Comparison of ENCODE assay signal across 16 cellular contexts in the genomic region with DNA sequence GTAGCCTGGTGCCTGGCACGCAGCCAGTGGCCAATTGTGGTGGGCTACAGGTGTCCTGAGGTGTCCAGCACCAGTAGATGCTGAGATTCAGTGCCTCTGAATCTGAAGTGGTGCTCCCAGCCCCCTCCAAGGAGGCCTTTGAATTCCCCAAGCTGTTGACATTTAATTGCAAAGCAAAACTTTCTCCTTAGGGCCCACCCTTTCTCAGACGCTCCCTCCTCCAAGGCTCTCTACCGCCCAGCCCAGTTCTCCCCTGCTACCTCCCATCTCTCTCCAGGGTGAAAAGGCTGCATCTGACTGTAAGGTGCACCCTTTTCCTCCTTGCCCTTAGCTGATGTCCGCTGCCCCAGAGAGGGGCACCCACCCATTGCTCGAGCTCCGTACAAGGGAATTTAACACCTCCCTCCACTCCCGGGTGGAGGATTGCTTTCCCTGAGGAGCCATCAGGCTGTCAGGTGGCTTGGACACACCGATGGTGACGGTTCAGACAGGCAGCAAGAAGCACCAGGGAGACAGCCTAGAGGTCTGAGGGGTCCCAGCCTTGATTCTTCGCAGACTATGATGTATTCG. TPM values are rescaled to one million over a fixed set of nuclear protein-coding genes. Genes with fewer than 3 reads are reported as not detected.
DNase-seq lines count a peak whose midpoint lies in the region; ATAC-seq and TF ChIP-seq lines count a peak whose summit lies in the region.
"Had no signal": no experiment of that assay in that cellular context is flagged by ENCODE, and none has a peak within 500 bp of the region (broad histone marks: within the 10 kb centered on the region; RNA-seq: fewer than 3 reads in every experiment).

No MANE protein-coding gene starts in this region.

- no peak for TF ChIP-seq CTCF in osteoblast (IDR thresholded peaks at IDR 0.05; ENCODE audit: extremely low read depth, low read depth, low read length)

- H3K4me2 ChIP-seq in osteoblast (ENCODE audit: insufficient read depth, low read length) = no peak overlapping the region

- no peaks in the 10 kb centered on the region for H4K20me1 ChIP-seq in osteoblast (ENCODE audit: insufficient read depth, low read length)

- DNase-seq in activated CD4-positive, alpha-beta T cell treated with anti-CD3 and anti-CD28 coated beads, Interleukin-2, amount 10 ng/mL, durations not matched to agents 24 days and 14 days = no peak
- DNase-seq in activated CD4-positive, alpha-beta T cell treated with anti-CD3 and anti-CD28 coated beads, Interleukin-2, amount 10 ng/mL, durations not matched to agents 7 days and 5 days = no peak
- DNase-seq in osteoblast (ENCODE audit: insufficient read length, low spot score, missing footprints) (peak; percentile 82), NCI-H2081 (lab: John Stamatoyannopoulos, UW) (no peak)
- DNase-seq in NK-92 treated with Interleukin-12 subunit alpha and Interleukin-12 subunit beta, amount 100 ng/mL, for 24 hours (lab: John Stamatoyannopoulos, UW) = no peak
- DNase-seq: activated CD4-positive, alpha-beta T cell treated with anti-CD3 and anti-CD28 coated beads, Interleukin-2, amount 50 U/mL, for 48 hours; DMS79; IMR-90; NCI-H1694 treated with DMSO at 0.1 percent for 48 hours; NCI-H446 treated with DMSO at 0.1 percent for 48 hours; stimulated activated naive CD4-positive, alpha-beta T cell; tibial artery had no signal

- TF ChIP-seq EP300 in Ishikawa (IDR thresholded peaks at IDR 0.05; ENCODE audit: borderline replicate concordance) = no peak

- no peak for ATAC-seq in HG02840 (IDR thresholded peaks at IDR 0.05; ENCODE audit: low FRiP score, unreplicated experiment)

- no peaks in the 10 kb centered on the region for H3K9me3 Mint-ChIP-seq in activated CD4-positive, alpha-beta T cell treated with anti-CD3 and anti-CD28 coated beads, Interleukin-2, amount 10 ng/mL, durations not matched to agents 24 days and 14 days
- H3K9me3 Mint-ChIP-seq in activated CD4-positive, alpha-beta T cell treated with anti-CD3 and anti-CD28 coated beads, Interleukin-2, amount 10 ng/mL, durations not matched to agents 7 days and 5 days = no peaks in the 10 kb centered on the region

- POLR2A ChIA-PET in activated CD4-positive, alpha-beta T cell treated with anti-CD3 and anti-CD28 coated beads, Interleukin-2, amount 10 ng/mL, durations not matched to agents 7 days and 5 days (lab: Charles Lee) = no interaction called here

- H3K27me3 Mint-ChIP-seq in activated CD4-positive, alpha-beta T cell treated with anti-CD3 and anti-CD28 coated beads, Interleukin-2, amount 10 ng/mL, durations not matched to agents 24 days and 14 days = peaks cover 72% of the 10 kb centered on the region
- H3K27me3 Mint-ChIP-seq in activated CD4-positive, alpha-beta T cell treated with anti-CD3 and anti-CD28 coated beads, Interleukin-2, amount 10 ng/mL, durations not matched to agents 7 days and 5 days = peaks cover 73% of the 10 kb centered on the region

- H3K36me3 Mint-ChIP-seq in activated CD4-positive, alpha-beta T cell treated with anti-CD3 and anti-CD28 coated beads, Interleukin-2, amount 10 ng/mL, durations not matched to agents 24 days and 14 days (ENCODE audit: low read depth) = no peaks in the 10 kb centered on the region
- no peaks in the 10 kb centered on the region for H3K36me3 Mint-ChIP-seq in activated CD4-positive, alpha-beta T cell treated with anti-CD3 and anti-CD28 coated beads, Interleukin-2, amount 10 ng/mL, durations not matched to agents 7 days and 5 days (ENCODE audit: low read depth)

- H3K4me3 ChIP-seq in iPS-18a (ENCODE audit: low read length) (peak overlapping the region; percentile 43), osteoblast (ENCODE audit: insufficient read depth, low read length) (no peak overlapping the region)

- H3K9me3 ChIP-seq in iPS-18a (ENCODE audit: control insufficient read depth, low read depth, low read length) (no peaks in the 10 kb centered on the region), osteoblast (ENCODE audit: low read depth, low read length) (no peaks in the 10 kb centered on the region)
- H3K9me3 ChIP-seq: BLaER1, tibial artery had no signal

- H3K9ac ChIP-seq in iPS-18a (ENCODE audit: low read length) = no peak overlapping the region
- H3K9ac ChIP-seq: BLaER1 had no signal

- TF ChIP-seq RAD21 in Ishikawa (IDR thresholded peaks at IDR 0.05; ENCODE audit: low read depth) = no peak

- intact Hi-C loops in activated CD4-positive, alpha-beta T cell treated with anti-CD3 and anti-CD28 coated beads, Interleukin-2, amount 10 ng/mL, durations not matched to agents 24 days and 14 days (cut with micrococcal nuclease) = no loop called here

- peak overlapping the region; percentile 9 for H3K4me3 Mint-ChIP-seq in activated CD4-positive, alpha-beta T cell treated with anti-CD3 and anti-CD28 coated beads, Interleukin-2, amount 10 ng/mL, durations not matched to agents 24 days and 14 days
- H3K4me3 Mint-ChIP-seq in activated CD4-positive, alpha-beta T cell treated with anti-CD3 and anti-CD28 coated beads, Interleukin-2, amount 10 ng/mL, durations not matched to agents 7 days and 5 days = no peak overlapping the region

- peaks cover 2% of the 10 kb centered on the region for H3K4me1 Mint-ChIP-seq in activated CD4-positive, alpha-beta T cell treated with anti-CD3 and anti-CD28 coated beads, Interleukin-2, amount 10 ng/mL, durations not matched to agents 24 days and 14 days
- H3K4me1 Mint-ChIP-seq in activated CD4-positive, alpha-beta T cell treated with anti-CD3 and anti-CD28 coated beads, Interleukin-2, amount 10 ng/mL, durations not matched to agents 7 days and 5 days = no peaks in the 10 kb centered on the region

- H3K27me3 ChIP-seq in iPS-18a (ENCODE audit: control insufficient read depth, insufficient read depth, low read length) (peaks cover 66% of the 10 kb centered on the region), osteoblast (ENCODE audit: insufficient read depth, low read length) (peaks cover 44% of the 10 kb centered on the region)

- peaks cover 6% of the 10 kb centered on the region for H3K4me1 ChIP-seq in iPS-18a (ENCODE audit: control insufficient read depth, low read depth, low read length)
- H3K4me1 ChIP-seq in osteoblast (ENCODE audit: insufficient read depth, low read length) = peaks cover 5% of the 10 kb centered on the region

- no peaks in the 10 kb centered on the region for H3K79me2 ChIP-seq in osteoblast (ENCODE audit: insufficient read depth, low read length)

- H3K27ac ChIP-seq in iPS-18a (ENCODE audit: low read length) (no peak overlapping the region), osteoblast (ENCODE audit: low read depth, low read length) (no peak overlapping the region)
- H3K27ac ChIP-seq: BLaER1, tibial artery had no signal

- CTCF ChIA-PET in activated CD4-positive, alpha-beta T cell treated with anti-CD3 and anti-CD28 coated beads, Interleukin-2, amount 10 ng/mL, durations not matched to agents 7 days and 5 days (lab: Charles Lee) = interaction anchor here (1.2 kb wide), 1 partner anchor 11 kb away, joined by 4 read pairs; no protein-coding TSS in a partner anchor

- no peak overlapping the region for H3K27ac Mint-ChIP-seq in activated CD4-positive, alpha-beta T cell treated with anti-CD3 and anti-CD28 coated beads, Interleukin-2, amount 10 ng/mL, durations not matched to agents 24 days and 14 days
- no peak overlapping the region for H3K27ac Mint-ChIP-seq in activated CD4-positive, alpha-beta T cell treated with anti-CD3 and anti-CD28 coated beads, Interleukin-2, amount 10 ng/mL, durations not matched to agents 7 days and 5 days

- H2AFZ ChIP-seq in osteoblast (ENCODE audit: low read length) = no peak overlapping the region

- H3K36me3 ChIP-seq in iPS-18a (ENCODE audit: control insufficient read depth, low read depth, low read length) (no peaks in the 10 kb centered on the region), osteoblast (ENCODE audit: insufficient read depth, low read length) (no peaks in the 10 kb centered on the region)
- H3K36me3 ChIP-seq: BLaER1, tibial artery had no signal

TF ChIP-seq in Ishikawa, 13 proteins besides CTCF, POLR2A, EP300 and RAD21:
- TF ChIP-seq, protein P1, sequence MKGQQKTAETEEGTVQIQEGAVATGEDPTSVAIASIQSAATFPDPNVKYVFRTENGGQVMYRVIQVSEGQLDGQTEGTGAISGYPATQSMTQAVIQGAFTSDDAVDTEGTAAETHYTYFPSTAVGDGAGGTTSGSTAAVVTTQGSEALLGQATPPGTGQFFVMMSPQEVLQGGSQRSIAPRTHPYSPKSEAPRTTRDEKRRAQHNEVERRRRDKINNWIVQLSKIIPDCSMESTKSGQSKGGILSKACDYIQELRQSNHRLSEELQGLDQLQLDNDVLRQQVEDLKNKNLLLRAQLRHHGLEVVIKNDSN (IDR thresholded peaks at IDR 0.05) = no peak
- no peak for TF ChIP-seq ZBTB7A (IDR thresholded peaks at IDR 0.05; ENCODE audit: low read depth)
- TF ChIP-seq NFIC (IDR thresholded peaks at IDR 0.05) = 0 out of 2 replicates have a peak, but pooled peaks have one; percentile 8
TF ChIP-seq in Ishikawa: peak in this region for 1.

RNA-seq across cellular contexts. Expression of a gene that starts 1.7 kb away (rescaled TPM):
- total RNA-seq in activated CD4-positive, alpha-beta T cell treated with anti-CD3 and anti-CD28 coated beads, Interleukin-2, amount 10 ng/mL, durations not matched to agents 24 days and 14 days = not detected in 2 replicates
- not detected for total RNA-seq in activated CD4-positive, alpha-beta T cell treated with anti-CD3 and anti-CD28 coated beads, Interleukin-2, amount 10 ng/mL, durations not matched to agents 7 days and 5 days
- total RNA-seq in osteoblast = 0.29 and 0.36 TPM in 2 replicates
- total RNA-seq: IMR-90 had no signal
